In the genomic region with DNA sequence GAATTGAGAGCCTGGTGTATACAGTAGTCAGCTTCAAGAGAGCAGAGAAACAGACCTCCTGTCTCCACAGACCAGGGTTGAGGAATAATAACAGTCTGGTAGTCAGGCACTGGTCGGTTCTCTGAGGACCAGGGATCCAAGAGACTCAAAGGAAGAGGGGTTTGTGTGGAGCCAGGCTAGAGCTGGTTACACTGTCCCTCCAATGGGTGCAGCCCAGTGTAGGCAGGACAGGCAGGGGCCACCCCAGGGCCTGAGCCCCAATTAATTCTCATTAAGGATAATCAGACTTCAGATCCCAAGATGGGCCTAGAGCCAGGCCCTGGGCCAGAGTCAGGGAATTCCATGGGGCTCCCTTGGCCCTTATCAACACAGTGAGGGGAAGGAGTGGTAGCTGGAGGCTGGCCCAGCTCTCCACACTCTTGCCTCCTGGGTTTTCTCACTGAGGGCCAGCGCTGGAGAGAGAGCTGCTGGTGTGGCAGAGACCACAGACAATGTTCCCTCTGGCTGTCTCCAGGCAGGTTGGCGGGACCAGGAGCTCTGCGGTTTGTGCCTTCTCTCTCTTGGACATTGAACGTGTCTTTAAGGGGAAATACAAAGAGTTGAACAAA, we compare ENCODE assay signal across 14 cellular contexts. TPM values are rescaled to one million over a fixed set of nuclear protein-coding genes. Genes with fewer than 3 reads are reported as not detected.
DNase-seq lines count a peak whose midpoint lies in the region; ATAC-seq and TF ChIP-seq lines count a peak whose summit lies in the region.
"Had no signal": no experiment of that assay in that cellular context is flagged by ENCODE, and none has a peak within 500 bp of the region (broad histone marks: within the 10 kb centered on the region; RNA-seq: fewer than 3 reads in every experiment).

No MANE protein-coding gene starts in this region.

- WGBS in heart left ventricle, 4 donors: 50 to 63% (median 52%) methylated on average over 5 of the region's 5 CpGs
- WGBS in neuronal stem cell (ENCODE audit: extremely low coverage in 2 of 2, insufficient read length in 2 of 2, insufficient replicate concordance in 1 of 2), 2 donors: no CpG with 5 or more reads among the region's 5 CpGs
- 81 to 88% methylated on average over 5 of the region's 5 CpGs for WGBS in lower leg skin, 2 donors

- peak overlapping the region; percentile 20 for H2AK5ac ChIP-seq in neuronal stem cell (ENCODE audit: low read depth, low read length)

- H3K27ac ChIP-seq in CD4-positive, CD25-positive, alpha-beta regulatory T cell (ENCODE audit: insufficient read depth, low read length, poor library complexity, severe bottlenecking): no peak overlapping the region
- H3K27ac ChIP-seq in SK-N-MC: 0 out of 2 replicates have a peak overlapping the region, but pooled peaks have one; percentile 31
- peak overlapping the region in 11 of 12 donors; percentile 71 to 93 (median 87) for H3K27ac ChIP-seq in heart left ventricle
- H3K27ac ChIP-seq in neuronal stem cell (replicated peaks; ENCODE audit: low read length): no peak overlapping the region
- H3K27ac ChIP-seq: BLaER1, ovary had no signal

- H3K4me1 Mint-ChIP-seq in CD4-positive, CD25-positive, alpha-beta regulatory T cell: peaks cover 4 to 21% (median 14%) of the 10 kb centered on the region in 4 donors

- TF ChIP-seq CTCF in heart left ventricle (IDR thresholded peaks at IDR 0.05): no peak
- no peak for TF ChIP-seq CTCF in lower leg skin (IDR thresholded peaks at IDR 0.05)

- no peak overlapping the region for H2BK120ac ChIP-seq in neuronal stem cell (ENCODE audit: low read depth, low read length)

- H3K27me3 ChIP-seq in CD4-positive, CD25-positive, alpha-beta regulatory T cell (ENCODE audit: control insufficient read depth, insufficient read depth, low read length): no peaks in the 10 kb centered on the region
- no peaks in the 10 kb centered on the region for H3K27me3 ChIP-seq in heart left ventricle
- peaks cover 0 to 7% (median 0%) of the 10 kb centered on the region in 3 experiments for H3K27me3 ChIP-seq in neuronal stem cell (ENCODE audit: control insufficient read depth in 3 of 3, insufficient read depth in 3 of 3, low read depth in 1 of 3, low read length in 3 of 3)
- H3K27me3 ChIP-seq: ovary had no signal

- H2AFZ ChIP-seq in neuronal stem cell (ENCODE audit: low read length): peak overlapping the region; percentile 69

- no peak overlapping the region for H3K9ac ChIP-seq in SK-N-MC (ENCODE audit: insufficient read length)
- H3K9ac ChIP-seq in neuronal stem cell (ENCODE audit: low read depth, low read length, poor library complexity): no peak overlapping the region
- H3K9ac ChIP-seq: BLaER1 had no signal

- intact Hi-C loops in heart left ventricle (cut with DNase I): loop anchor here in 2 of 10 donors (5.0 kb wide), 1 partner anchor 50 kb away; a partner anchor contains a TSS
- intact Hi-C loops in lower leg skin (cut with DNase I; ENCODE audit: low total_unique reads): no loop called here

- no peak for DNase-seq in CD4-positive, CD25-positive, alpha-beta regulatory T cell
- DNase-seq in SK-N-MC (ENCODE audit: low read depth, low spot score) (no peak), heart left ventricle (peak in 4 of 5 donors; percentile 40 to 71 (median 66)), neuronal stem cell (ENCODE audit: low spot score) (no peak), activated gamma-delta T cell (lab: John Stamatoyannopoulos, UW) (no peak), lower leg skin (ENCODE audit: low spot score in 2 of 2) (no peak)
- DNase-seq: activated CD4-positive, alpha-beta T cell treated with anti-CD3 and anti-CD28 coated beads for 4 hours; activated effector memory CD4-positive, alpha-beta T cell treated with Interleukin-2 at 50 U/mL for 16 hours; NCI-H1092; NCI-H345 had no signal

- H3K14ac ChIP-seq in neuronal stem cell (ENCODE audit: low read length): no peak overlapping the region

- H3K36me3 ChIP-seq in CD4-positive, CD25-positive, alpha-beta regulatory T cell (ENCODE audit: control insufficient read depth, insufficient read depth, low read length): no peaks in the 10 kb centered on the region
- H3K36me3 ChIP-seq in SK-N-MC (ENCODE audit: insufficient read depth, low read length) (no peaks in the 10 kb centered on the region), heart left ventricle (no peaks in the 10 kb centered on the region), neuronal stem cell (replicated peaks in 1 of 2; ENCODE audit: control insufficient read depth in 2 of 2, insufficient read depth in 2 of 2, low read length in 2 of 2) (no peaks in the 10 kb centered on the region)
- H3K36me3 ChIP-seq: ovary had no signal

- no peak overlapping the region for H3K4me2 ChIP-seq in neuronal stem cell (ENCODE audit: insufficient read depth, low read length, poor library complexity, severe bottlenecking)

- peak overlapping the region in 1 of 3 donors; percentile 38 for H3K27ac Mint-ChIP-seq in CD4-positive, CD25-positive, alpha-beta regulatory T cell

- H3K4me3 ChIP-seq in CD4-positive, CD25-positive, alpha-beta regulatory T cell (ENCODE audit: low read depth, low read length): no peak overlapping the region
- H3K4me3 ChIP-seq in SK-N-MC (no peak overlapping the region), heart left ventricle (no peak overlapping the region), neuronal stem cell (ENCODE audit: low read length in 2 of 2) (no peak overlapping the region), lower leg skin (ENCODE audit: low read depth, poor library complexity, severe bottlenecking) (no peak overlapping the region)
- H3K4me3 ChIP-seq: BLaER1, ovary had no signal

- peak overlapping the region; percentile 17 to 46 (median 37) for H3K4me3 Mint-ChIP-seq in CD4-positive, CD25-positive, alpha-beta regulatory T cell

- H2BK12ac ChIP-seq in neuronal stem cell (ENCODE audit: low read length): no peak overlapping the region

- no peak overlapping the region for H4K91ac ChIP-seq in neuronal stem cell (ENCODE audit: low read depth, low read length, poor library complexity)

- H3K18ac ChIP-seq in neuronal stem cell (ENCODE audit: low read length): no peak overlapping the region

- H3K23ac ChIP-seq in neuronal stem cell (ENCODE audit: low read depth, low read length, poor library complexity): no peak overlapping the region

- no peak overlapping the region for H4K8ac ChIP-seq in neuronal stem cell (ENCODE audit: low read depth, low read length)

- H3K27me3 Mint-ChIP-seq in CD4-positive, CD25-positive, alpha-beta regulatory T cell: peaks cover 4% of the 10 kb centered on the region

- H3K36me3 Mint-ChIP-seq in CD4-positive, CD25-positive, alpha-beta regulatory T cell: no peaks in the 10 kb centered on the region

- no peaks in the 10 kb centered on the region for H3K9me3 Mint-ChIP-seq in CD4-positive, CD25-positive, alpha-beta regulatory T cell

- TF ChIP-seq POLR2A in heart left ventricle (IDR thresholded peaks at IDR 0.05) (no peak), lower leg skin (IDR thresholded peaks at IDR 0.05) (no peak)

- no peaks in the 10 kb centered on the region for H3K9me3 ChIP-seq in CD4-positive, CD25-positive, alpha-beta regulatory T cell (ENCODE audit: control insufficient read depth in 2 of 2, low read length in 2 of 2)
- no peaks in the 10 kb centered on the region for H3K9me3 ChIP-seq in SK-N-MC (ENCODE audit: low read depth, low read length)
- no peaks in the 10 kb centered on the region for H3K9me3 ChIP-seq in heart left ventricle
- H3K9me3 ChIP-seq in neuronal stem cell (replicated peaks in 1 of 2; ENCODE audit: control insufficient read depth in 2 of 2, insufficient read depth in 1 of 2, low read depth in 1 of 2, low read length in 2 of 2): peaks cover 0 to 2% of the 10 kb centered on the region in 2 donors
- H3K9me3 ChIP-seq: ovary had no signal

- H3K4ac ChIP-seq in neuronal stem cell (ENCODE audit: low read length): no peak overlapping the region

- no peak overlapping the region for H2BK5ac ChIP-seq in neuronal stem cell (ENCODE audit: low read length)

- no peak for ATAC-seq in CD4-positive, CD25-positive, alpha-beta regulatory T cell (ENCODE audit: low read depth in 2 of 2)
- ATAC-seq in heart left ventricle (peak in 3 of 4 donors; percentile 36 to 65 (median 43)), HG03097 (IDR thresholded peaks at IDR 0.05; ENCODE audit: low FRiP score, unreplicated experiment) (no peak), HG03432 (IDR thresholded peaks at IDR 0.05; ENCODE audit: unreplicated experiment) (no peak)

- H3K4me1 ChIP-seq in CD4-positive, CD25-positive, alpha-beta regulatory T cell (ENCODE audit: control insufficient read depth, insufficient read depth, low read length, poor library complexity, severe bottlenecking): peaks cover 5% of the 10 kb centered on the region
- H3K4me1 ChIP-seq in heart left ventricle (peaks cover 3 to 44% (median 21%) of the 10 kb centered on the region in 12 donors), neuronal stem cell (ENCODE audit: control insufficient read depth in 2 of 2, insufficient read depth in 1 of 2, low read depth in 1 of 2, low read length in 2 of 2) (peaks cover 11 to 12% of the 10 kb centered on the region in 2 donors)

- no peak overlapping the region for H2BK15ac ChIP-seq in neuronal stem cell (ENCODE audit: low read length)

- H3K79me1 ChIP-seq in neuronal stem cell (ENCODE audit: low read depth, low read length): no peaks in the 10 kb centered on the region

RNA-seq across cellular contexts. Expression of a gene that starts 9.1 kb away (rescaled TPM):
- 41.2 TPM for total RNA-seq in CD4-positive, CD25-positive, alpha-beta regulatory T cell
- 1 to 10 TPM in 2 of 4 donors, under 1 TPM in 2; 0.89 to 2.2 (median 1.4) TPM for polyA plus RNA-seq in CD4-positive, CD25-positive, alpha-beta regulatory T cell
- total RNA-seq in heart left ventricle: 10 to 100 TPM in 1 of 9 donors, 1 to 10 TPM in 5, under 1 TPM in 3; 0.60 to 10.2 (median 1.6) TPM
- polyA plus RNA-seq in heart left ventricle: 1 to 10 TPM in 1 of 2 donors, under 1 TPM in 1; 0.90 to 1.8 TPM
- polyA plus RNA-seq in neuronal stem cell (2013, experiment 1 of 2): 4.4 TPM
- 4.5 TPM for polyA plus RNA-seq in neuronal stem cell (2013, experiment 2 of 2)
- total RNA-seq in lower leg skin: 10 to 100 TPM; 30.5 to 45.4 (median 41.4) TPM

RNA-seq across cellular contexts. Expression of a gene that starts 31.4 kb away (rescaled TPM):
- 21.3 TPM for total RNA-seq in CD4-positive, CD25-positive, alpha-beta regulatory T cell
- polyA plus RNA-seq in CD4-positive, CD25-positive, alpha-beta regulatory T cell: 10 to 100 TPM in 3 of 4 donors, 1 to 10 TPM in 1; 8.2 to 17.5 (median 12.7) TPM
- total RNA-seq in heart left ventricle (10 to 100 TPM; 16.4 to 27.4 (median 20.5) TPM), lower leg skin (10 to 100 TPM; 11.3 to 15.3 (median 13.3) TPM)
- 10 to 100 TPM in 1 of 2 donors, 1 to 10 TPM in 1; 5.8 to 29.3 TPM for polyA plus RNA-seq in heart left ventricle
- 10.9 TPM for polyA plus RNA-seq in neuronal stem cell (2013, experiment 1 of 2)
- polyA plus RNA-seq in neuronal stem cell (2013, experiment 2 of 2): 11.6 TPM

RNA-seq across cellular contexts. Expression of a gene that starts 48.0 kb away (rescaled TPM):
- 1,807 TPM for total RNA-seq in CD4-positive, CD25-positive, alpha-beta regulatory T cell
- polyA plus RNA-seq in CD4-positive, CD25-positive, alpha-beta regulatory T cell: 100 to 1,000 TPM in 1 of 4 donors, 10 to 100 TPM in 3; 54.1 to 113 (median 83.1) TPM
- total RNA-seq in heart left ventricle: 100 to 1,000 TPM; 223 to 396 (median 279) TPM
- polyA plus RNA-seq in heart left ventricle: 100 to 1,000 TPM; 257 to 272 TPM
- 28.6 TPM for polyA plus RNA-seq in neuronal stem cell (2013, experiment 1 of 2)
- 29.9 TPM for polyA plus RNA-seq in neuronal stem cell (2013, experiment 2 of 2)
- total RNA-seq in lower leg skin: 100 to 1,000 TPM; 530 to 611 (median 555) TPM

RNA-seq across cellular contexts. Expression of a gene that starts 50.3 kb away (rescaled TPM):
- total RNA-seq in CD4-positive, CD25-positive, alpha-beta regulatory T cell: 69.3 TPM
- 10 to 100 TPM; 70.6 to 89.9 (median 88.7) TPM for polyA plus RNA-seq in CD4-positive, CD25-positive, alpha-beta regulatory T cell
- total RNA-seq in heart left ventricle (100 to 1,000 TPM in 1 of 9 donors, 10 to 100 TPM in 8; 57.8 to 116 (median 62.4) TPM), lower leg skin (10 to 100 TPM; 62.9 to 83.6 (median 71.1) TPM)
- 100 to 1,000 TPM; 104 to 122 TPM for polyA plus RNA-seq in heart left ventricle
- 103 TPM for polyA plus RNA-seq in neuronal stem cell (2013, experiment 1 of 2)
- 100 TPM for polyA plus RNA-seq in neuronal stem cell (2013, experiment 2 of 2)

Comparison
In these comparisons a context has a peak if more than half of its experiments do, and no peak if none do; other contexts are left out.
1. ATAC-seq: peak in heart left ventricle (3 of 4); none in CD4-positive, CD25-positive, alpha-beta regulatory T cell (0 of 2), HG03097 (single experiment) and HG03432 (single experiment).
2. DNase-seq: peak in heart left ventricle (4 of 5); none in CD4-positive, CD25-positive, alpha-beta regulatory T cell (0 of 3), SK-N-MC (single experiment), neuronal stem cell (single experiment), activated gamma-delta T cell (single experiment) and lower leg skin (0 of 2).
3. H3K27ac ChIP-seq: peak in SK-N-MC (single experiment) and heart left ventricle (11 of 12); none in CD4-positive, CD25-positive, alpha-beta regulatory T cell (single experiment) and neuronal stem cell (single experiment).